In the genomic region with DNA sequence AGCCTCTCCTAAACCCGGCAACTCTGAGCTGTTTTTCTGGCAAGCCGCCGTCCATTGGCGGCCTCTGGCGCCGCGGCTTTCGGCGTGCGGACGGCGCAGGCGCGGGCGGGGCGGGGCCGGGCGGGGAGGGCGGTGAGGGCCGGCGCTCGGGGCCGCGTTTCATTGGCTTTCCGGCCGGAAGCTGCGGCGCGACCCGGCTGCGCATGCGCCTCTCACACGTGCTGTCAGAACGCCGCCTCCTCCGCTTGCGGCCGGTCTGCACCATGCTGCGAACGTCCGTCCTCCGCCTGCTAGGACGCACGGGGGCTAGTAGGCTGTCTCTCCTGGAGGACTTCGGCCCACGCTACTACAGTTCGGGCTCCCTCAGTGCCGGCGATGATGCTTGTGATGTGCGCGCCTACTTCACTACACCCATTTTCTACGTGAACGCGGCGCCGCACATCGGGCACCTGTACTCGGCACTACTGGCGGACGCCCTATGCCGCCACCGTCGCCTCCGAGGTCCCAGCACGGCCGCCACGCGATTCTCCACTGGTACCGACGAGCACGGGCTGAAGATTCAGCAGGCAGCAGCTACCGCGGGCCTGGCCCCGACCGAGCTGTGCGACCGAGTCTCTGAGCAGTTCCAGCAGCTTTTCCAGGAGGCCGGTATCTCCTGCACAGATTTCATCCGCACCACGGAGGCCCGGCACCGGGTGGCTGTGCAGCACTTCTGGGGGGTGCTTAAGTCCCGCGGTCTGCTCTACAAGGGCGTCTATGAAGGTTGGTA, we compare ENCODE assay signal across 8 cellular contexts. TPM values are rescaled to one million over a fixed set of nuclear protein-coding genes. Genes with fewer than 3 reads are reported as not detected.
DNase-seq lines count a peak whose midpoint lies in the region; TF ChIP-seq lines count a peak whose summit lies in the region.

A gene (plus strand): TSS at position 227 of the 769 bp plus-strand sequence. CDS start 37 bp downstream, at position 264.

- H3K9ac ChIP-seq in SK-N-MC (ENCODE audit: insufficient read length): peak within 1 kb of the TSS; percentile 95

- H3K27ac ChIP-seq in SK-N-MC (peak within 1 kb of the TSS; percentile 91), temporal lobe (ENCODE audit: low read depth, low read length) (peak within 1 kb of the TSS; percentile 92)

- H3K9me3 ChIP-seq in SK-N-MC (ENCODE audit: low read depth, low read length): no peaks in the 10 kb centered on the region

- DNase-seq in GM06990 (ENCODE audit: extremely low read depth, insufficient read length): peak; percentile 96
- peak; percentile 89 for DNase-seq in HFFc6
- peak; percentile 92 for DNase-seq in NAMALWA (ENCODE audit: low spot score)
- DNase-seq in SK-N-MC (ENCODE audit: low read depth, low spot score): peak; percentile 24
- DNase-seq in activated naive CD4-positive, alpha-beta T cell treated with anti-CD3 and anti-CD28 coated beads, Interleukin-2, amount 10 ng/mL, durations not matched to agents 7 days and 5 days: peak; percentile 94
- DNase-seq in germinal center (ENCODE audit: low spot score): peak; percentile 96
- DNase-seq in nucleus accumbens (lab: John Stamatoyannopoulos, UW): peak; percentile 17 to 94 (median 86)

- H3K4me3 Mint-ChIP-seq in HFFc6: peak within 1 kb of the TSS; percentile 89
- H3K4me3 Mint-ChIP-seq in activated naive CD4-positive, alpha-beta T cell treated with anti-CD3 and anti-CD28 coated beads, Interleukin-2, amount 10 ng/mL, durations not matched to agents 7 days and 5 days: peak within 1 kb of the TSS; percentile 86

- TF ChIP-seq CTCF in GM06990 (IDR thresholded peaks at IDR 0.05; ENCODE audit: insufficient read depth, low read length, poor library complexity, severe bottlenecking): no peak
- no peak for TF ChIP-seq CTCF in HFFc6 (IDR thresholded peaks at IDR 0.05)

- peak within 1 kb of the TSS; percentile 81 for H3K27ac Mint-ChIP-seq in HFFc6
- H3K27ac Mint-ChIP-seq in activated naive CD4-positive, alpha-beta T cell treated with anti-CD3 and anti-CD28 coated beads, Interleukin-2, amount 10 ng/mL, durations not matched to agents 7 days and 5 days: peak within 1 kb of the TSS; percentile 88

- H3K9me3 Mint-ChIP-seq in HFFc6: no peaks in the 10 kb centered on the region
- H3K9me3 Mint-ChIP-seq in activated naive CD4-positive, alpha-beta T cell treated with anti-CD3 and anti-CD28 coated beads, Interleukin-2, amount 10 ng/mL, durations not matched to agents 7 days and 5 days: no peaks in the 10 kb centered on the region

- H3K4me3 ChIP-seq in GM06990 (replicated peaks; ENCODE audit: low read depth, low read length) (peak within 1 kb of the TSS; percentile 93), SK-N-MC (peak within 1 kb of the TSS; percentile 93)

- CTCF ChIA-PET in activated naive CD4-positive, alpha-beta T cell treated with anti-CD3 and anti-CD28 coated beads, Interleukin-2, amount 10 ng/mL, durations not matched to agents 7 days and 5 days (lab: Charles Lee): interaction anchor here (0.9 to 2.8 kb wide), 4 partner anchors 10 to 82 kb away, joined by 3 to 23 read pairs (median 6); no protein-coding TSS in a partner anchor

- H3K36me3 ChIP-seq in GM06990 (ENCODE audit: control insufficient read depth, insufficient read depth, low read length): no peaks in the 10 kb centered on the region
- H3K36me3 ChIP-seq in SK-N-MC (ENCODE audit: insufficient read depth, low read length): 0 out of 2 replicates have a peak, but pooled peaks cover 6% of the 10 kb centered on the region

- peaks cover 47% of the 10 kb centered on the region for H3K4me1 Mint-ChIP-seq in HFFc6 (ENCODE audit: low read depth)
- H3K4me1 Mint-ChIP-seq in activated naive CD4-positive, alpha-beta T cell treated with anti-CD3 and anti-CD28 coated beads, Interleukin-2, amount 10 ng/mL, durations not matched to agents 7 days and 5 days: peaks cover 43% of the 10 kb centered on the region

- no peaks in the 10 kb centered on the region; the same call in 1 of the 2 replicates for H3K36me3 Mint-ChIP-seq in HFFc6 (ENCODE audit: low read depth)
- peaks cover 20% of the 10 kb centered on the region for H3K36me3 Mint-ChIP-seq in activated naive CD4-positive, alpha-beta T cell treated with anti-CD3 and anti-CD28 coated beads, Interleukin-2, amount 10 ng/mL, durations not matched to agents 7 days and 5 days

- no peaks in the 10 kb centered on the region for H3K27me3 Mint-ChIP-seq in HFFc6 (ENCODE audit: insufficient read depth)
- H3K27me3 Mint-ChIP-seq in activated naive CD4-positive, alpha-beta T cell treated with anti-CD3 and anti-CD28 coated beads, Interleukin-2, amount 10 ng/mL, durations not matched to agents 7 days and 5 days: peaks cover 3% of the 10 kb centered on the region

- H3K27me3 ChIP-seq in GM06990 (replicated peaks; ENCODE audit: control insufficient read depth, insufficient read depth, low read length): no peaks in the 10 kb centered on the region

RNA-seq across cellular contexts. Expression of the gene that starts here (rescaled TPM):
- total RNA-seq in HFFc6 (2021; fragmentation: NEBNext Ultra II Directional; extraction: Animal tissue kit (Norgen Biotek cat#: 25700)): 1 to 10 TPM; 3.6 to 6.9 (median 4.3) TPM
- total RNA-seq in temporal lobe: 7.4 TPM

Comparison
In these comparisons a context has a peak if more than half of its experiments do, and no peak if none do; other contexts are left out.
1. Peak in every context shown above with its lines: DNase-seq, H3K4me3 ChIP-seq and H3K27ac ChIP-seq.
2. DNase-seq: peak in every context shown above with its lines; median percentile 96 in GM06990; 96 in germinal center; 94 in activated naive CD4-positive, alpha-beta T cell treated with anti-CD3 and anti-CD28 coated beads, Interleukin-2, amount 10 ng/mL, durations not matched to agents 7 days and 5 days; 92 in NAMALWA; 89 in HFFc6; 86 in nucleus accumbens; 24 in SK-N-MC.